Comparison of ENCODE assay signal across 8 cellular contexts in the genomic region with DNA sequence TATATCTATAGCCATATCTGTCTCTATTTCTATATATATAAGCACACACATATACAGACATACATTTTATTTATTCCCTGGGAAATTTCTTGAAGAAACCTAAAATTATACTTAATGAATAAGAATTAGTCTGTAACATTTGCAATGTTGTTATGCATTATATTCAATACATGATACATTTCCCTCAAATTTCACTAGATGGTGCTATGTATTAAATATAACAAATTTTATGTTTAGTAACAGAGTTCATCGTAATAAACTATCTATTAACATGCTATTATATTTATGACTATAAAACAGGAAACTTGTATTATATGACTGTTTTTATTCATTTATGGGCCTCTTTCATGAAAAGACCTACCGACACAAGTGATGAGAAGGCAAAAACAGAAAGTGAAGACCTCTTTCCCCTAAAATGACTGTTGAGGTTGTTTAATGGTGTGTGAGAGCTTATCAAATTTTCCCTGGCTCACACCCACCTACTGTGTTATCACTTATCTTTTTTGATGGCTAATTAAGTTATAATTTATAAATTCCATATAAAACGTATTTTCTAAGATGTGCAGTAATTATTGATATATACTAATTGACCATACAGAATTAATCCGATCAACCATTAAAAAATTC.
A peak's percentile ranks its signal among the peaks of the same experiment; 100 is the strongest.
DNase-seq lines count a peak whose midpoint lies in the region; ATAC-seq and TF ChIP-seq lines count a peak whose summit lies in the region.

No MANE protein-coding gene starts in this region.

- H3K36me3 Mint-ChIP-seq in nephron (ENCODE audit: low read depth), result no peaks in the 10 kb centered on the region
- no peaks in the 10 kb centered on the region for H3K36me3 Mint-ChIP-seq in activated T-cell treated with anti-CD3 and anti-CD28 coated beads, Interleukin-2, amount 50 U/mL, for 72 hours (ENCODE audit: insufficient read depth in 2 of 2)

- H3K27ac Mint-ChIP-seq in nephron, result peak overlapping the region in 1 of 3 experiments; percentile 74
- no peak overlapping the region for H3K27ac Mint-ChIP-seq in activated T-cell treated with anti-CD3 and anti-CD28 coated beads, Interleukin-2, amount 50 U/mL, for 72 hours

- in situ Hi-C loops in HAP-1 (cut with MboI; ENCODE audit: low sequenced_read_pairs), result no loop called here

- DNase-seq in ELR (ENCODE audit: low read depth) (peak; percentile 55), NAMALWA (ENCODE audit: low spot score) (peak; percentile 67), astrocyte of the hippocampus (ENCODE audit: low read depth, low spot score) (peak; percentile 22), NCI-H2029 (lab: John Stamatoyannopoulos, UW) (no peak), HAP-1 (ENCODE audit: low spot score in 2 of 2) (no peak)
- no peak for DNase-seq in activated T-cell treated with anti-CD3 and anti-CD28 coated beads, Interleukin-2, amount 50 U/mL, for 72 hours

- H3K27me3 Mint-ChIP-seq in nephron (ENCODE audit: low read depth), result no peaks in the 10 kb centered on the region
- H3K27me3 Mint-ChIP-seq in activated T-cell treated with anti-CD3 and anti-CD28 coated beads, Interleukin-2, amount 50 U/mL, for 72 hours (ENCODE audit: low read depth), result no peaks in the 10 kb centered on the region

- no peaks in the 10 kb centered on the region for H3K36me3 ChIP-seq in HAP-1 (replicated peaks)

- H3K27me3 ChIP-seq in HAP-1 (ENCODE audit: low read depth), result no peaks in the 10 kb centered on the region; the same call in 1 of the 2 replicates

- no peak for ATAC-seq in GM21515 (IDR thresholded peaks at IDR 0.05; ENCODE audit: unreplicated experiment)
- ATAC-seq in activated T-cell treated with anti-CD3 and anti-CD28 coated beads, Interleukin-2, amount 50 U/mL, for 72 hours (replicated peaks in 1 of 2), result no peak

- no peak overlapping the region for H3K4me3 ChIP-seq in HAP-1

- H3K9me3 ChIP-seq in HAP-1, result no peaks in the 10 kb centered on the region

- no peak overlapping the region for H3K4me3 Mint-ChIP-seq in nephron
- H3K4me3 Mint-ChIP-seq in activated T-cell treated with anti-CD3 and anti-CD28 coated beads, Interleukin-2, amount 50 U/mL, for 72 hours, result no peak overlapping the region

- peaks cover 2% of the 10 kb centered on the region; the same call in 1 of the 2 replicates for H3K4me1 ChIP-seq in HAP-1

- peaks cover 2% of the 10 kb centered on the region for H3K9me3 Mint-ChIP-seq in nephron
- peaks cover 0 to 2% of the 10 kb centered on the region in 2 donors for H3K9me3 Mint-ChIP-seq in activated T-cell treated with anti-CD3 and anti-CD28 coated beads, Interleukin-2, amount 50 U/mL, for 72 hours

- TF ChIP-seq CTCF in nephron (IDR thresholded peaks at IDR 0.05; ENCODE audit: unreplicated experiment in 3 of 3), result peak; percentile 45 to 81 (median 53)

- peaks cover 5% of the 10 kb centered on the region for H3K4me1 Mint-ChIP-seq in nephron
- H3K4me1 Mint-ChIP-seq in activated T-cell treated with anti-CD3 and anti-CD28 coated beads, Interleukin-2, amount 50 U/mL, for 72 hours (ENCODE audit: low read depth), result no peaks in the 10 kb centered on the region

Comparison
In these comparisons a context has a peak if more than half of its experiments do, and no peak if none do; other contexts are left out.
1. DNase-seq: peak in ELR (single experiment), NAMALWA (single experiment) and astrocyte of the hippocampus (single experiment); none in NCI-H2029 (single experiment), HAP-1 (0 of 2) and activated T-cell treated with anti-CD3 and anti-CD28 coated beads, Interleukin-2, amount 50 U/mL, for 72 hours (0 of 2).